ENCODE assay signal across 25 cellular contexts in genomic region chr2:109045505-109045904, GRCh38. TPM values are rescaled to one million over a fixed set of nuclear protein-coding genes. Genes with fewer than 3 reads are reported as not detected.
"Had no signal": no experiment of that assay in that cellular context is flagged by ENCODE, and none has a peak within 500 bp of the region (broad histone marks: within the 10 kb centered on the region; RNA-seq: fewer than 3 reads in every experiment).

No MANE protein-coding gene starts in this region.

- H3K36me3 Mint-ChIP-seq: activated naive CD4-positive, alpha-beta T cell treated with anti-CD3 and anti-CD28 coated beads, Interleukin-2, amount 50 U/mL, for 24 hours; natural killer cell had no signal

- H3K4me1 ChIP-seq: adrenal gland, ascending aorta, prostate gland, upper lobe of right lung had no signal

- H3K9me3 Mint-ChIP-seq: activated naive CD4-positive, alpha-beta T cell treated with anti-CD3 and anti-CD28 coated beads, Interleukin-2, amount 50 U/mL, for 24 hours; natural killer cell had no signal

- H3K36me3 ChIP-seq: adrenal gland, ascending aorta, brain microvascular endothelial cell, neutrophil, ovary, prostate gland, spleen, upper lobe of right lung had no signal

- H3K27ac Mint-ChIP-seq: natural killer cell had no signal

- FAIRE-seq: endothelial cell of umbilical vein, islet of Langerhans had no signal

- ATAC-seq: esophagus mucosa, natural killer cell, upper lobe of right lung had no signal

- H3K4me3 ChIP-seq: adrenal gland, ascending aorta, ovary, prostate gland, spleen, upper lobe of right lung had no signal

- H3K9me3 ChIP-seq: adrenal gland, ascending aorta, neutrophil, ovary, prostate gland, spleen, upper lobe of right lung had no signal

- H3K27me3 ChIP-seq: adrenal gland, ascending aorta, brain microvascular endothelial cell, neutrophil, ovary, spleen, upper lobe of right lung had no signal

- DNase-seq: activated CD4-positive, alpha-beta T cell treated with anti-CD3 and anti-CD28 coated beads for 1 hour; activated CD4-positive, alpha-beta T cell treated with anti-CD3 and anti-CD28 coated beads, Interleukin-2, amount 50 U/mL, for 1 hour; activated gamma-delta T cell treated with Interleukin-2 at 50 U/mL for 16 hours; activated T-cell treated with anti-CD3 and anti-CD28 coated beads, Interleukin-2, amount 50 U/mL, for 1 hour; brain microvascular endothelial cell; caudate nucleus; dermis blood vessel endothelial cell; effector memory CD4-positive, alpha-beta T cell; foreskin melanocyte; mesenchymal stem cell; natural killer cell; ovary; spleen; stimulated activated CD4-positive, alpha-beta T cell treated with anti-CD3 and anti-CD28 coated beads, Interleukin-4, amount 100 ng/mL, for 1 hour; stimulated activated naive CD4-positive, alpha-beta T cell; upper lobe of right lung had no signal

- H3K4me3 Mint-ChIP-seq: activated naive CD4-positive, alpha-beta T cell treated with anti-CD3 and anti-CD28 coated beads, Interleukin-2, amount 50 U/mL, for 24 hours; natural killer cell had no signal

- H3K27me3 Mint-ChIP-seq: activated naive CD4-positive, alpha-beta T cell treated with anti-CD3 and anti-CD28 coated beads, Interleukin-2, amount 50 U/mL, for 24 hours had no signal

- H3K27ac ChIP-seq: adrenal gland, ascending aorta, brain microvascular endothelial cell, neutrophil, ovary, prostate gland, spleen, upper lobe of right lung had no signal

RNA-seq across cellular contexts. Expression of gene EDAR, which starts 56.5 kb away (rescaled TPM):
- total RNA-seq: adrenal gland; ascending aorta; dermis blood vessel endothelial cell; endothelial cell of umbilical vein; T-helper 2 cell treated with Interferon-gamma antibody and Interleukin-4, amounts not matched to agents 100 ng/mL and 5 ng/mL, for 36 hours had no signal
- polyA plus RNA-seq: adrenal gland, endothelial cell of umbilical vein had no signal
